ENCODE assay signal across 16 cellular contexts in the genomic region with DNA sequence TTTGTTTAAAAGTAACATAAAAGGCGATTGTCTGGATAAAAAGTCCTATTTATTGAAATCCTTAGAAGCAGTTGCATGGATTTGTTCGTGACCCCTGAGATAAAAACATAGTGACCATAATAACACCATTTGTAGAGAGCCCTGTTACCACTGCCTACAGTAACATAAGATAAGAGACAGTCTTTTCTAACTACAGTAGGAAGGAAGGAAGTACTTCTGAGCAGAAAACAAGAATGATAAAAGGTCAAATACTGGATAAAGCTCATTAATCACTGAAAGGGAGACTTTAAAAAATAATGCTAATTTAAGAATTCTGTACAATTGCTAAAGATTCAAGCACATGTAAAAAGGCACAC. TPM values are rescaled to one million over a fixed set of nuclear protein-coding genes. Genes with fewer than 3 reads are reported as not detected.
DNase-seq lines count a peak whose midpoint lies in the region; ATAC-seq, FAIRE-seq and TF ChIP-seq lines count a peak whose summit lies in the region.
"Had no signal": no experiment of that assay in that cellular context is flagged by ENCODE, and none has a peak within 500 bp of the region (broad histone marks: within the 10 kb centered on the region; RNA-seq: fewer than 3 reads in every experiment).

No MANE protein-coding gene starts in this region.

- H3K27ac Mint-ChIP-seq in astrocyte (ENCODE audit: unreplicated experiment) (peak overlapping the region; percentile 90), neural progenitor cell (peak overlapping the region; percentile 97)

- DNase-seq in astrocyte (ENCODE audit: low read depth) (no peak), endothelial cell of umbilical vein (ENCODE audit: low read depth, low spot score) (peak; percentile 6), neural progenitor cell (ENCODE audit: low spot score) (no peak), LoVo (ENCODE audit: low spot score) (no peak)
- DNase-seq in activated naive CD4-positive, alpha-beta T cell treated with anti-CD3 and anti-CD28 coated beads, Interleukin-2, amount 50 U/mL, for 16 hours, result no peak
- DNase-seq: MM.1S, NCI-H1092 treated with DMSO at 0.1 percent for 48 hours, NCI-H2081 treated with DMSO at 0.1 percent for 48 hours, NCI-H510A, NCI-H774, PC-9 had no signal

- H3F3A ChIP-seq in neural progenitor cell (ENCODE audit: low read depth), result peaks cover 31% of the 10 kb centered on the region

- no peaks in the 10 kb centered on the region for H3K36me3 ChIP-seq in HUES6 (ENCODE audit: control insufficient read depth, insufficient read depth, low read length)
- H3K36me3 ChIP-seq in astrocyte (ENCODE audit: insufficient read depth, low read length), result no peaks in the 10 kb centered on the region
- H3K36me3 ChIP-seq in endothelial cell of umbilical vein (ENCODE audit: control insufficient read depth in 2 of 2, extremely low read depth in 1 of 2, insufficient read depth in 2 of 2, low read length in 2 of 2), result no peaks in the 10 kb centered on the region
- H3K36me3 ChIP-seq in neural progenitor cell, result no peaks in the 10 kb centered on the region
- H3K36me3 ChIP-seq: HAP-1, SJSA1 had no signal

- H3K36me3 Mint-ChIP-seq in astrocyte (ENCODE audit: low read depth, unreplicated experiment) (no peaks in the 10 kb centered on the region), neural progenitor cell (no peaks in the 10 kb centered on the region)

- no peaks in the 10 kb centered on the region for H3K9me3 ChIP-seq in HUES6 (ENCODE audit: control insufficient read depth, insufficient read depth, low read depth, low read length)
- H3K9me3 ChIP-seq in astrocyte (ENCODE audit: insufficient read depth, low read depth, low read length), result no peaks in the 10 kb centered on the region
- no peaks in the 10 kb centered on the region for H3K9me3 ChIP-seq in endothelial cell of umbilical vein (replicated peaks; ENCODE audit: control insufficient read depth, insufficient read depth, low read length)
- H3K9me3 ChIP-seq in neural progenitor cell (ENCODE audit: low read depth), result no peaks in the 10 kb centered on the region
- H3K9me3 ChIP-seq: HAP-1, SJSA1 had no signal

- H3K4me3 ChIP-seq in HUES6 (ENCODE audit: low read depth, low read length) (peak overlapping the region; percentile 18; the same call in 1 of the 2 replicates), astrocyte (ENCODE audit: insufficient read depth, low read depth, low read length) (no peak overlapping the region), endothelial cell of umbilical vein (replicated peaks in 1 of 3; ENCODE audit: insufficient read depth in 1 of 3, low read depth in 1 of 3, low read length in 3 of 3) (no peak overlapping the region), neural progenitor cell (peak overlapping the region; percentile 36)
- H3K4me3 ChIP-seq: HAP-1, PC-9, SJSA1 had no signal

- H4K20me1 ChIP-seq in astrocyte (ENCODE audit: insufficient read depth, low read length) (no peaks in the 10 kb centered on the region), endothelial cell of umbilical vein (replicated peaks; ENCODE audit: control insufficient read depth, extremely low read depth, insufficient read depth, low read length) (no peaks in the 10 kb centered on the region), neural progenitor cell (ENCODE audit: low read depth) (no peaks in the 10 kb centered on the region)

- H3K27me3 ChIP-seq in HUES6 (ENCODE audit: control insufficient read depth, insufficient read depth, low read length), result peaks cover 100% of the 10 kb centered on the region
- H3K27me3 ChIP-seq in astrocyte (ENCODE audit: insufficient read depth, low read length), result no peaks in the 10 kb centered on the region
- H3K27me3 ChIP-seq in endothelial cell of umbilical vein (ENCODE audit: control insufficient read depth in 2 of 2, insufficient read depth in 2 of 2, low read length in 2 of 2), result no peaks in the 10 kb centered on the region
- H3K27me3 ChIP-seq in neural progenitor cell, result peaks cover 93% of the 10 kb centered on the region
- H3K27me3 ChIP-seq: SJSA1 had no signal

- no TSS peak for BruUV-seq in endothelial cell of umbilical vein (replicated peaks; lab: Mats Ljungman, UMichigan)

- H2AFZ ChIP-seq in astrocyte (ENCODE audit: low read depth, low read length), result no peak overlapping the region
- no peak overlapping the region for H2AFZ ChIP-seq in endothelial cell of umbilical vein (ENCODE audit: low read depth, low read length)
- H2AFZ ChIP-seq in neural progenitor cell (replicated peaks), result no peak overlapping the region
- H2AFZ ChIP-seq: PC-9 had no signal

- H3K79me2 ChIP-seq in astrocyte (ENCODE audit: insufficient read depth, low read length), result no peaks in the 10 kb centered on the region
- H3K79me2 ChIP-seq in endothelial cell of umbilical vein (ENCODE audit: control insufficient read depth, insufficient read depth, low read length), result no peaks in the 10 kb centered on the region
- no peaks in the 10 kb centered on the region for H3K79me2 ChIP-seq in neural progenitor cell (ENCODE audit: low read depth)

- POLR2A ChIA-PET in endothelial cell of umbilical vein (lab: Charles Lee), result no interaction called here

- no peaks in the 10 kb centered on the region for H3K9me3 Mint-ChIP-seq in astrocyte (ENCODE audit: unreplicated experiment)
- no peaks in the 10 kb centered on the region for H3K9me3 Mint-ChIP-seq in neural progenitor cell

- H3K27me3 Mint-ChIP-seq in astrocyte (ENCODE audit: low read depth, unreplicated experiment), result no peaks in the 10 kb centered on the region
- no peaks in the 10 kb centered on the region for H3K27me3 Mint-ChIP-seq in neural progenitor cell (ENCODE audit: insufficient read depth, low read depth)

- ATAC-seq in GM18520 (IDR thresholded peaks at IDR 0.05; ENCODE audit: unreplicated experiment) (no peak), HG03097 (IDR thresholded peaks at IDR 0.05; ENCODE audit: low FRiP score, unreplicated experiment) (no peak)

- TF ChIP-seq POLR2A in endothelial cell of umbilical vein (IDR thresholded peaks at IDR 0.05; ENCODE audit: low read depth, low read length), result no peak

- H3K4me3 Mint-ChIP-seq in astrocyte (ENCODE audit: unreplicated experiment) (peak overlapping the region; percentile 29), neural progenitor cell (peak overlapping the region; percentile 11)

- no peak overlapping the region for H3K9ac ChIP-seq in HUES6 (ENCODE audit: low read length)
- H3K9ac ChIP-seq in astrocyte (ENCODE audit: low read length), result no peak overlapping the region
- H3K9ac ChIP-seq in endothelial cell of umbilical vein (replicated peaks; ENCODE audit: extremely low read depth, insufficient read depth, low read length), result no peak overlapping the region
- no peak overlapping the region for H3K9ac ChIP-seq in neural progenitor cell

- dilution Hi-C loops in endothelial cell of umbilical vein (cut with MboI; ENCODE audit: extremely low pct_ligation_motif_present, low sequenced_read_pairs), result no loop called here

- peaks cover 29% of the 10 kb centered on the region for H3K4me1 ChIP-seq in HUES6 (ENCODE audit: control insufficient read depth, insufficient read depth, low read length)
- H3K4me1 ChIP-seq in astrocyte (ENCODE audit: insufficient read depth, low read length), result no peaks in the 10 kb centered on the region
- H3K4me1 ChIP-seq in endothelial cell of umbilical vein (ENCODE audit: control insufficient read depth, extremely low read depth, insufficient read depth, low read length), result no peaks in the 10 kb centered on the region
- H3K4me1 ChIP-seq in neural progenitor cell, result peaks cover 58% of the 10 kb centered on the region
- H3K4me1 ChIP-seq: SJSA1 had no signal

- TF ChIP-seq CTCF in astrocyte (IDR thresholded peaks at IDR 0.05; ENCODE audit: insufficient read depth, low read depth, low read length), result no peak
- TF ChIP-seq CTCF in endothelial cell of umbilical vein (IDR thresholded peaks at IDR 0.05; ENCODE audit: extremely low read depth in 1 of 2, insufficient read depth in 1 of 2, low read depth in 1 of 2, low read length in 2 of 2), result no peak
- no peak for TF ChIP-seq CTCF in neural progenitor cell (IDR thresholded peaks at IDR 0.05)

- no peaks in the 10 kb centered on the region for H3K9me1 ChIP-seq in endothelial cell of umbilical vein (replicated peaks; ENCODE audit: control insufficient read depth, extremely low read depth, insufficient read depth, low read length)

- CTCF ChIA-PET in endothelial cell of umbilical vein (lab: Charles Lee), result no interaction called here

- H3K4me1 Mint-ChIP-seq in astrocyte (ENCODE audit: low read depth, unreplicated experiment) (peaks cover 20% of the 10 kb centered on the region), neural progenitor cell (peaks cover 55% of the 10 kb centered on the region)

- FAIRE-seq in astrocyte (lab: Jason Lieb, UNC), result no peak
- FAIRE-seq in endothelial cell of umbilical vein (lab: Jason Lieb, UNC), result no peak

- H3K4me2 ChIP-seq in astrocyte (ENCODE audit: low read length) (no peak overlapping the region), endothelial cell of umbilical vein (ENCODE audit: insufficient read depth, low read length) (no peak overlapping the region), neural progenitor cell (peak overlapping the region; percentile 71)
- H3K4me2 ChIP-seq: PC-9 had no signal

- intact Hi-C loops in endothelial cell of umbilical vein (cut with micrococcal nuclease), result no loop called here

- H3K27ac ChIP-seq in HUES6 (ENCODE audit: low read depth, low read length) (no peak overlapping the region), astrocyte (ENCODE audit: low read depth, low read length) (no peak overlapping the region), endothelial cell of umbilical vein (ENCODE audit: insufficient read depth, low read depth, low read length) (no peak overlapping the region), neural progenitor cell (peak overlapping the region; percentile 87)
- H3K27ac ChIP-seq: PC-9, SJSA1 had no signal

TF ChIP-seq in endothelial cell of umbilical vein, 7 proteins besides CTCF, POLR2A, EP300 and RAD21 (continues in another document):
- TF ChIP-seq GATA2 (IDR thresholded peaks at IDR 0.05; ENCODE audit: insufficient read depth, insufficient read length, low read depth, low read length), result no peak
- TF ChIP-seq FOS (IDR thresholded peaks at IDR 0.05; ENCODE audit: borderline replicate concordance, insufficient read depth, low read length), result no peak
- TF ChIP-seq MYC (IDR thresholded peaks at IDR 0.05; ENCODE audit: low read depth, low read length), result no peak
- no peak for TF ChIP-seq POLR2AphosphoS5 (IDR thresholded peaks at IDR 0.05; ENCODE audit: insufficient read depth, low read depth, low read length)
- no peak for TF ChIP-seq EZH2 (IDR thresholded peaks at IDR 0.05; ENCODE audit: borderline replicate concordance, low read depth, low read length, severe bottlenecking)

RNA-seq across cellular contexts. Expression of a gene that starts 47.1 kb away (rescaled TPM):
- total RNA-seq in astrocyte (13.2 and 16.3 TPM in 2 replicates), endothelial cell of umbilical vein (0.14 and 3.7 TPM in 2 replicates), neural progenitor cell (ENCODE audit: low replicate concordance) (7.6 and 8.3 TPM in 2 replicates)
- polyA plus RNA-seq in endothelial cell of umbilical vein, result 0.14 and 0.32 TPM in 2 replicates
- polyA plus RNA-seq in endothelial cell of umbilical vein (2011; cell fraction: cytosol; rRNA removed), result 0.16 and 0.23 TPM in 2 replicates
- 0.99 and 1.5 TPM in 2 replicates for polyA plus RNA-seq in endothelial cell of umbilical vein (2011; cell fraction: nucleus; rRNA removed)
- polyA plus RNA-seq in endothelial cell of umbilical vein (2012), result not detected in 2 replicates
- polyA minus RNA-seq in endothelial cell of umbilical vein, result 0.39 and 1.6 TPM in 2 replicates
- not detected for polyA minus RNA-seq in endothelial cell of umbilical vein (2011; cell fraction: cytosol; rRNA and poly(A)+ RNA removed)
- 6.4 and 9.0 TPM in 2 replicates for polyA minus RNA-seq in endothelial cell of umbilical vein (2011; cell fraction: nucleus; rRNA and poly(A)+ RNA removed)

Comparison
In these comparisons a context has a peak if more than half of its experiments do, and no peak if none do; other contexts are left out.
1. H3K4me3 ChIP-seq: peak in HUES6 (single experiment) and neural progenitor cell (single experiment); none in astrocyte (single experiment) and endothelial cell of umbilical vein (0 of 3).